In the genomic region with DNA sequence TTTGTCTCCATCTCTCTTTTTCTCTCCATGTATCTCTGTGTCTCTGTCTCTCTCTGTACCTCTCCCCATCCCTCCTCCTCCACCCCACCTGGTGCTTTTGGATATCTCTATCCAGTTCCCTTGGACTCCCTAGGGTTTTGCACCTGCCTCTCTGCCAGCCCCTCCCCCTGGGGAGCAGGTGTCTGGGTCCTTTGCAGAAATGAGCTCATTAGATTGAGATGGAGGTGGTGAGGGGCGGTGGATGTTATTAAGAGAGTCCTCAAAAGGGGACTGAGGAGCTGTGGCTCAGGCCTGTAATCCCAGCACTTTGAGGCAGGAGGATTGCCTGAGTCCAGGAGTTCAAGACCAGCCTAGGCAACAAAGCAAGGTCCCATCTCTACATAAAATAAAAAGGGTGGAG, we compare ENCODE assay signal across 10 cellular contexts. TPM values are rescaled to one million over a fixed set of nuclear protein-coding genes. Genes with fewer than 3 reads are reported as not detected.
DNase-seq lines count a peak whose midpoint lies in the region; ATAC-seq lines count a peak whose summit lies in the region.
"Had no signal": no experiment of that assay in that cellular context is flagged by ENCODE, and none has a peak within 500 bp of the region (broad histone marks: within the 10 kb centered on the region; RNA-seq: fewer than 3 reads in every experiment).

No MANE protein-coding gene starts in this region.

- peaks cover 72 to 89% (median 72%) of the 10 kb centered on the region in 3 donors for H3K4me1 Mint-ChIP-seq in naive B cell

- H3K4me3 Mint-ChIP-seq in naive B cell: peak overlapping the region; percentile 79 to 96 (median 86)

- peak overlapping the region; percentile 61 to 96 (median 90) for H3K27ac Mint-ChIP-seq in naive B cell

- H3K36me3 Mint-ChIP-seq in naive B cell: peaks cover 0 to 8% of the 10 kb centered on the region in 2 donors

- intact Hi-C loops in sciatic nerve (cut with DNase I): no loop called here

- ATAC-seq in naive B cell (ENCODE audit: low read depth in 2 of 2): no peak
- no peak for ATAC-seq in GM19035 (IDR thresholded peaks at IDR 0.05; ENCODE audit: unreplicated experiment)
- ATAC-seq in sciatic nerve: no peak
- no peak for ATAC-seq in GM19397 (IDR thresholded peaks at IDR 0.05; ENCODE audit: unreplicated experiment)

- no peaks in the 10 kb centered on the region for H3K9me3 Mint-ChIP-seq in naive B cell

- peak; percentile 99 for DNase-seq in NCI-H146 (lab: John Stamatoyannopoulos, UW)
- DNase-seq in SHP77 treated with DMSO at 0.1 percent for 48 hours (lab: John Stamatoyannopoulos, UW): peak; percentile 53
- no peak for DNase-seq in naive B cell
- no peak for DNase-seq in sciatic nerve (ENCODE audit: low spot score)
- no peak for DNase-seq in EL

- peak overlapping the region; percentile 73; the same call in 1 of the 2 replicates for H3K4me3 ChIP-seq in GM08714 (ENCODE audit: low read length)
- H3K4me3 ChIP-seq: right atrium auricular region had no signal

- peaks cover 0 to 34% (median 0%) of the 10 kb centered on the region in 3 donors for H3K27me3 Mint-ChIP-seq in naive B cell

RNA-seq across cellular contexts. Expression of a gene that starts 2.1 kb away (rescaled TPM):
- polyA plus RNA-seq in naive B cell (ENCODE audit: low read depth in 6 of 6): 10 to 100 TPM in 4 of 6 donors, 1 to 10 TPM in 2; 9.7 to 17.2 (median 10.3) TPM
- total RNA-seq in sciatic nerve: 3.0 TPM
- total RNA-seq: endothelial cell of umbilical vein had no signal

RNA-seq across cellular contexts. Expression of a gene that starts 23.6 kb away (rescaled TPM):
- under 1 TPM in 2 of 6 donors, not detected in 4; 0.28 to 0.65 TPM for polyA plus RNA-seq in naive B cell (ENCODE audit: low read depth in 6 of 6)
- total RNA-seq in sciatic nerve: 1.4 TPM
- total RNA-seq: endothelial cell of umbilical vein had no signal

RNA-seq across cellular contexts. Expression of a gene that starts 23.9 kb away (rescaled TPM):
- polyA plus RNA-seq in naive B cell (ENCODE audit: low read depth in 6 of 6): 10 to 100 TPM in 2 of 6 donors, 1 to 10 TPM in 4; 2.7 to 13.0 (median 8.2) TPM
- 41.1 TPM for total RNA-seq in sciatic nerve

RNA-seq across cellular contexts. Expression of a gene that starts 48.5 kb away (rescaled TPM):
- polyA plus RNA-seq in naive B cell (ENCODE audit: low read depth in 6 of 6): 1 to 10 TPM in 5 of 6 donors, not detected in 1; 2.0 to 6.4 (median 5.5) TPM
- 17.4 TPM for total RNA-seq in sciatic nerve

Comparison
In these comparisons a context has a peak if more than half of its experiments do, and no peak if none do; other contexts are left out.
1. DNase-seq: peak in NCI-H146 (single experiment) and SHP77 treated with DMSO at 0.1 percent for 48 hours (single experiment); none in naive B cell (single experiment), sciatic nerve (single experiment) and EL (single experiment).